Comparison of ENCODE assay signal across 8 cellular contexts in the genomic region with DNA sequence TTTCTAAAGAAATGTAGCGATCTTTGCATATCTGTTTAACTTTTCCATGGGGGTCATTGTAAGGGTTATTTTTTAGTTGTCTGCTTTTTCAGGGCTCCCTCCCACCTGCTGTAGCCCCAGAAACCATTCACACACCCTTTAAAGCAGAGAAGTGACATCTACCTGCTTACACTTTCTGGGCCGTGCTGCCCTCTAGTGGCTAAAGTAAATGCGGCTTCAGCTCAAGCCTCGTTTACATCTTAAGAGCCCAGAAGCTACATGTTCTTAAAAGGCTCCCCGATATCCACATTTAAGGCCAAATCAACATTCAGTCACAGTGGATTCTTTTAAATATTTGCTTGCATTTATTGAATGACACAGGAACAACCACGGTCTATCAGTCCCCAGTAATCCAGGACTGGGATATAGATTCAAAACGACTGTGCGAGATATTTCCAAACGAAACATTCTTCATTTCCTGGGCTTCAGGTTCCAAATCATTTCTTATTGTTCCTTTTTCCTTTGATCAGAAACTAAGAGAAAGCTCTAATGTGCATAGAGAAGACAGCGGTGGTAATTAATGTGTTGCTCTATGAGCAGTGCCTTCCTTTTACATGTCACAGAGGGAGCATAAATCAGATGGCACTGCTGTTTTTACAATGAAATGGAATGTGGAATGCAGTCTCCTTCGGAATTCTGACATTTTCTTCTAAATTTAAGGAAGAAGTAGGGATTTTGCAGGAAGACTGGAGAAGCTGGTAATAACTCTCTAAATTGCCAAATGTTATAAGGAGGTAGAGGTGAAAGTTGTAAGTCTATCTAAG.
DNase-seq lines count a peak whose midpoint lies in the region; ATAC-seq and TF ChIP-seq lines count a peak whose summit lies in the region.

No MANE protein-coding gene starts in this region.

- peak; percentile 4 for DNase-seq in DMS114 treated with DMSO at 0.1 percent for 48 hours (lab: John Stamatoyannopoulos, UW; ENCODE audit: unreplicated experiment)
- peak; percentile 56 for DNase-seq in HK-2 (ENCODE audit: unreplicated experiment)
- DNase-seq in NT2/D1 (ENCODE audit: low read depth, low spot score) = peak; percentile 62
- peak; percentile 59 for DNase-seq in activated T-cell treated with anti-CD3 and anti-CD28 coated beads for 1 hour (ENCODE audit: low read depth)
- DNase-seq in esophagus muscularis mucosa (ENCODE audit: extremely low spot score) = no peak
- DNase-seq in stimulated activated naive CD8-positive, alpha-beta T cell treated with anti-CD3 and anti-CD28 coated beads, Interleukin-15, amount 100 ng/mL, for 72 hours = peak; percentile 54 to 58

- 24% methylated on average over 11 of the region's 11 CpGs for WGBS in esophagus muscularis mucosa

- intact Hi-C loops in esophagus muscularis mucosa (cut with DNase I) = loop anchor here (2.0 kb wide), 1 partner anchor 283 kb away; no protein-coding TSS in a partner anchor

- H3K4me2 ChIP-seq in neural cell (ENCODE audit: low read length) = no peak overlapping the region

- H3K4me3 ChIP-seq in NT2/D1 (ENCODE audit: insufficient read length, low read depth) (no peak overlapping the region), esophagus muscularis mucosa (no peak overlapping the region), neural cell (ENCODE audit: low read length) (no peak overlapping the region)

- H3K27ac ChIP-seq in esophagus muscularis mucosa (replicated peaks in 1 of 4) (no peak overlapping the region), neural cell (ENCODE audit: low read length) (no peak overlapping the region)

- H3K79me2 ChIP-seq in neural cell (replicated peaks; ENCODE audit: insufficient read depth, low read length) = no peaks in the 10 kb centered on the region

- H3K9me3 ChIP-seq in NT2/D1 (ENCODE audit: insufficient read depth, low read length) (no peaks in the 10 kb centered on the region), esophagus muscularis mucosa (no peaks in the 10 kb centered on the region), neural cell (ENCODE audit: low read length) (no peaks in the 10 kb centered on the region)

- no peaks in the 10 kb centered on the region for H3F3A ChIP-seq in neural cell (ENCODE audit: insufficient read depth, low read length, poor library complexity, severe bottlenecking)

- H3K9me2 ChIP-seq in neural cell (ENCODE audit: insufficient read depth, low read length) = no peaks in the 10 kb centered on the region

- no peak overlapping the region for H2AFZ ChIP-seq in neural cell (ENCODE audit: low read depth, low read length)

- TF ChIP-seq RAD21 in neural cell (conservative IDR thresholded peaks at IDR 0.05) = peak; percentile 91

- no peaks in the 10 kb centered on the region for H3K9me3 Mint-ChIP-seq in stimulated activated naive CD8-positive, alpha-beta T cell treated with anti-CD3 and anti-CD28 coated beads, Interleukin-15, amount 100 ng/mL, for 72 hours

- H3K9ac ChIP-seq in NT2/D1 (ENCODE audit: insufficient read length, low read depth) = no peak overlapping the region
- no peak overlapping the region for H3K9ac ChIP-seq in neural cell (ENCODE audit: low read length)

- TF ChIP-seq EP300 in esophagus muscularis mucosa (IDR thresholded peaks at IDR 0.05) = no peak
- TF ChIP-seq EP300 in neural cell (conservative IDR thresholded peaks at IDR 0.05; ENCODE audit: poor library complexity, severe bottlenecking) = no peak

- no peaks in the 10 kb centered on the region for H3K4me1 ChIP-seq in NT2/D1 (ENCODE audit: insufficient read depth, insufficient read length)
- H3K4me1 ChIP-seq in esophagus muscularis mucosa = no peaks in the 10 kb centered on the region

- H3K27me3 Mint-ChIP-seq in stimulated activated naive CD8-positive, alpha-beta T cell treated with anti-CD3 and anti-CD28 coated beads, Interleukin-15, amount 100 ng/mL, for 72 hours = peaks cover 11% of the 10 kb centered on the region

- H4K20me1 ChIP-seq in neural cell (ENCODE audit: insufficient read depth) = no peaks in the 10 kb centered on the region

- no peaks in the 10 kb centered on the region for H3K36me3 ChIP-seq in NT2/D1 (ENCODE audit: insufficient read depth, insufficient read length, low read length)
- no peaks in the 10 kb centered on the region for H3K36me3 ChIP-seq in esophagus muscularis mucosa
- H3K36me3 ChIP-seq in neural cell (ENCODE audit: insufficient read depth, low read length) = no peaks in the 10 kb centered on the region

- H3K4me3 Mint-ChIP-seq in stimulated activated naive CD8-positive, alpha-beta T cell treated with anti-CD3 and anti-CD28 coated beads, Interleukin-15, amount 100 ng/mL, for 72 hours = no peak overlapping the region

- no peaks in the 10 kb centered on the region for H3K27me3 ChIP-seq in NT2/D1 (ENCODE audit: insufficient read depth, insufficient read length)
- no peaks in the 10 kb centered on the region for H3K27me3 ChIP-seq in esophagus muscularis mucosa
- no peaks in the 10 kb centered on the region for H3K27me3 ChIP-seq in neural cell (ENCODE audit: insufficient read depth, low read depth, low read length)

- TF ChIP-seq POLR2A in esophagus muscularis mucosa (IDR thresholded peaks at IDR 0.05; ENCODE audit: low read depth) = no peak

- no peak overlapping the region for H3K27ac Mint-ChIP-seq in stimulated activated naive CD8-positive, alpha-beta T cell treated with anti-CD3 and anti-CD28 coated beads, Interleukin-15, amount 100 ng/mL, for 72 hours

- H3K4me1 Mint-ChIP-seq in stimulated activated naive CD8-positive, alpha-beta T cell treated with anti-CD3 and anti-CD28 coated beads, Interleukin-15, amount 100 ng/mL, for 72 hours = no peaks in the 10 kb centered on the region

- TF ChIP-seq CTCF in esophagus muscularis mucosa (IDR thresholded peaks at IDR 0.05) (peak; percentile 65 to 89 (median 84)), neural cell (IDR thresholded peaks at IDR 0.05; ENCODE audit: poor library complexity, severe bottlenecking) (peak; percentile 94)

- ATAC-seq in GM19468 (IDR thresholded peaks at IDR 0.05; ENCODE audit: extremely low read depth, unreplicated experiment) = peak; percentile 37
- peak; percentile 69 for ATAC-seq in stimulated activated naive CD8-positive, alpha-beta T cell treated with anti-CD3 and anti-CD28 coated beads, Interleukin-15, amount 100 ng/mL, for 72 hours

TF ChIP-seq in neural cell, 6 proteins besides CTCF, POLR2A, EP300 and RAD21:
- TF ChIP-seq, protein P1, sequence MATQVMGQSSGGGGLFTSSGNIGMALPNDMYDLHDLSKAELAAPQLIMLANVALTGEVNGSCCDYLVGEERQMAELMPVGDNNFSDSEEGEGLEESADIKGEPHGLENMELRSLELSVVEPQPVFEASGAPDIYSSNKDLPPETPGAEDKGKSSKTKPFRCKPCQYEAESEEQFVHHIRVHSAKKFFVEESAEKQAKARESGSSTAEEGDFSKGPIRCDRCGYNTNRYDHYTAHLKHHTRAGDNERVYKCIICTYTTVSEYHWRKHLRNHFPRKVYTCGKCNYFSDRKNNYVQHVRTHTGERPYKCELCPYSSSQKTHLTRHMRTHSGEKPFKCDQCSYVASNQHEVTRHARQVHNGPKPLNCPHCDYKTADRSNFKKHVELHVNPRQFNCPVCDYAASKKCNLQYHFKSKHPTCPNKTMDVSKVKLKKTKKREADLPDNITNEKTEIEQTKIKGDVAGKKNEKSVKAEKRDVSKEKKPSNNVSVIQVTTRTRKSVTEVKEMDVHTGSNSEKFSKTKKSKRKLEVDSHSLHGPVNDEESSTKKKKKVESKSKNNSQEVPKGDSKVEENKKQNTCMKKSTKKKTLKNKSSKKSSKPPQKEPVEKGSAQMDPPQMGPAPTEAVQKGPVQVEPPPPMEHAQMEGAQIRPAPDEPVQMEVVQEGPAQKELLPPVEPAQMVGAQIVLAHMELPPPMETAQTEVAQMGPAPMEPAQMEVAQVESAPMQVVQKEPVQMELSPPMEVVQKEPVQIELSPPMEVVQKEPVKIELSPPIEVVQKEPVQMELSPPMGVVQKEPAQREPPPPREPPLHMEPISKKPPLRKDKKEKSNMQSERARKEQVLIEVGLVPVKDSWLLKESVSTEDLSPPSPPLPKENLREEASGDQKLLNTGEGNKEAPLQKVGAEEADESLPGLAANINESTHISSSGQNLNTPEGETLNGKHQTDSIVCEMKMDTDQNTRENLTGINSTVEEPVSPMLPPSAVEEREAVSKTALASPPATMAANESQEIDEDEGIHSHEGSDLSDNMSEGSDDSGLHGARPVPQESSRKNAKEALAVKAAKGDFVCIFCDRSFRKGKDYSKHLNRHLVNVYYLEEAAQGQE (IDR thresholded peaks at IDR 0.05; ENCODE audit: borderline replicate concordance) = no peak
- TF ChIP-seq SMC3 (conservative IDR thresholded peaks at IDR 0.05; ENCODE audit: poor library complexity) (peak; percentile 92), POLR2AphosphoS5 (IDR thresholded peaks at IDR 0.05) (no peak)
